Comparison of ENCODE assay signal across 8 cellular contexts in the genomic region with DNA sequence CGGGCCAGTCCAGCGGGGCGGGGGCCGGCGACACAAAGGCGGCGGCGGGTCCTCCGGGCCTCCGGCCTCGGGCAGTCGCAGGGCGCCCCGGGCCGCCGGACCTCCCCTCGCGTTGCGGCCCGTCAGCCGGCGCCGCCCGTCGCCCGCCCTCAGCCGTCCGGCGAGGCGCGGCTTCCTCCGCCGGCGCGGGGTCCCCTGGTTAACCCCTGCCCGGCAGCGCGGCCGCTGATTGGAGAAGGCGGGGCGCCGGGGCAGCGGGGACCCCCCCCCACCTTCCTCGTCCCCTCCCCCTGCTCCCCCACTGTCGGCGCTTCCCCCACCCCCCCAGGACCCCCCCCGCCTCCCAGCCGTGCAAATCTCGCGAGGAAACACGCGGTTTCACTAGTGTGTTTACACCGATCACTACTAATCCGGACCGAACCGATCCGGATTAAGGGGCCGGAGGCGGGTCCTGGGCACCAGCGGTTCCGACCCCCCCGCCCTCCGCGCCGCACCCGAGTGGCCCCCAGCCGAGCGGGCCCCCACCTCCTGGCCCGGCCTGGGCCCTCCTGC. TPM values are rescaled to one million over a fixed set of nuclear protein-coding genes. Genes with fewer than 3 reads are reported as not detected.
DNase-seq lines count a peak whose midpoint lies in the region; ATAC-seq and TF ChIP-seq lines count a peak whose summit lies in the region.
"Not testable (repeated sequence)": the region's sequence is repeated elsewhere in the genome, so short reads cannot be mapped to it uniquely, and the experiment has no call there.

Gene TLK2, plus strand, starts transcription at position 402 of the 552 bp plus-strand sequence. CDS start 2,301 bp downstream, outside the sequence.

- H3K4me1 ChIP-seq in CD4-positive, CD25-positive, alpha-beta regulatory T cell (ENCODE audit: control insufficient read depth, insufficient read depth, low read length, poor library complexity, severe bottlenecking); lung (ENCODE audit: control insufficient read depth in 2 of 2, insufficient read depth in 2 of 2, low read length in 2 of 2): not testable (repeated sequence)

- peak within 1 kb of the TSS; percentile 91 to 95 (median 94) for H3K4me3 Mint-ChIP-seq in CD4-positive, CD25-positive, alpha-beta regulatory T cell

- H3K27ac ChIP-seq in CD4-positive, CD25-positive, alpha-beta regulatory T cell (ENCODE audit: insufficient read depth, low read length, poor library complexity, severe bottlenecking), result peak within 1 kb of the TSS; percentile 72
- peak within 1 kb of the TSS; percentile 93 to 98 for H3K27ac ChIP-seq in lung (ENCODE audit: low read depth in 1 of 2, low read length in 1 of 2)

- ATAC-seq in CD4-positive, CD25-positive, alpha-beta regulatory T cell (ENCODE audit: low read depth in 2 of 2), result peak; percentile 78
- peak; percentile 75 for ATAC-seq in GM19463 (IDR thresholded peaks at IDR 0.05; ENCODE audit: unreplicated experiment)
- peak; percentile 68 for ATAC-seq in HG03571 (IDR thresholded peaks at IDR 0.05; ENCODE audit: unreplicated experiment)
- ATAC-seq in lung (ENCODE audit: insufficient read depth, low FRiP score), result peak; percentile 80

- DNase-seq in CD4-positive, CD25-positive, alpha-beta regulatory T cell, result peak; percentile 76 to 89 (median 78)
- DNase-seq in NOMO-1 (lab: John Stamatoyannopoulos, UW; ENCODE audit: unreplicated experiment in 2 of 2) (peak; percentile 70 to 80), lung (ENCODE audit: low spot score) (peak; percentile 67)
- peak; percentile 57 to 61 for DNase-seq in activated CD8-positive, alpha-beta memory T cell treated with anti-CD3 and anti-CD28 coated beads for 4 hours (ENCODE audit: low read depth in 2 of 2)
- DNase-seq in effector CD8-positive, alpha-beta T cell (lab: John Stamatoyannopoulos, UW), result peak; percentile 67
- DNase-seq in stimulated activated CD4-positive, alpha-beta T cell treated with anti-CD3 and anti-CD28 coated beads, Interleukin-4, amount 100 ng/mL, for 48 hours (ENCODE audit: low read depth in 2 of 2), result peak; percentile 65 to 70

- peaks cover 15 to 45% (median 34%) of the 10 kb centered on the region in 4 donors for H3K4me1 Mint-ChIP-seq in CD4-positive, CD25-positive, alpha-beta regulatory T cell

- H3K9me3 Mint-ChIP-seq in CD4-positive, CD25-positive, alpha-beta regulatory T cell, result not testable (repeated sequence)

- peak within 1 kb of the TSS; percentile 94 to 98 (median 97) for H3K27ac Mint-ChIP-seq in CD4-positive, CD25-positive, alpha-beta regulatory T cell

- not testable (repeated sequence) for H3K27me3 Mint-ChIP-seq in CD4-positive, CD25-positive, alpha-beta regulatory T cell

- peak within 1 kb of the TSS; percentile 66 for H3K4me3 ChIP-seq in CD4-positive, CD25-positive, alpha-beta regulatory T cell (ENCODE audit: low read depth, low read length)
- H3K4me3 ChIP-seq in lung, result peak within 1 kb of the TSS; percentile 77

- not testable (repeated sequence) for H3K9me3 ChIP-seq in CD4-positive, CD25-positive, alpha-beta regulatory T cell (ENCODE audit: control insufficient read depth in 2 of 2, low read length in 2 of 2); lung (ENCODE audit: control insufficient read depth in 2 of 2, insufficient read depth in 1 of 2, low read length in 1 of 2)

- not testable (repeated sequence) for H3K27me3 ChIP-seq in CD4-positive, CD25-positive, alpha-beta regulatory T cell (ENCODE audit: control insufficient read depth, insufficient read depth, low read length); lung (ENCODE audit: control insufficient read depth, insufficient read depth)

- H3K36me3 ChIP-seq in CD4-positive, CD25-positive, alpha-beta regulatory T cell (ENCODE audit: control insufficient read depth, insufficient read depth, low read length); lung (ENCODE audit: control insufficient read depth in 2 of 2, insufficient read depth in 2 of 2, low read length in 2 of 2): not testable (repeated sequence)

- H3K36me3 Mint-ChIP-seq in CD4-positive, CD25-positive, alpha-beta regulatory T cell, result not testable (repeated sequence)

- WGBS in lung, 2 donors, result 1% methylated on average over 32 to 69 of the region's 69 CpGs

- TF ChIP-seq CTCF in lung (IDR thresholded peaks at IDR 0.05; ENCODE audit: control extremely low read depth, extremely low read depth), result not testable (repeated sequence)

RNA-seq across cellular contexts. Expression of gene TLK2, which starts in this region (rescaled TPM):
- total RNA-seq in CD4-positive, CD25-positive, alpha-beta regulatory T cell, result 89.5 TPM
- 10 to 100 TPM in 2 of 4 donors, 1 to 10 TPM in 2; 6.9 to 13.4 (median 10.2) TPM for polyA plus RNA-seq in CD4-positive, CD25-positive, alpha-beta regulatory T cell
- total RNA-seq in lung, result 10 to 100 TPM; 31.0 to 87.7 TPM
- polyA plus RNA-seq in lung, result 10 to 100 TPM; 11.6 to 20.9 TPM

Comparison
In these comparisons a context has a peak if more than half of its experiments do, and no peak if none do; other contexts are left out.
1. Peak in every context shown above with its lines: DNase-seq, ATAC-seq, H3K4me3 ChIP-seq and H3K27ac ChIP-seq.